In the genomic region with DNA sequence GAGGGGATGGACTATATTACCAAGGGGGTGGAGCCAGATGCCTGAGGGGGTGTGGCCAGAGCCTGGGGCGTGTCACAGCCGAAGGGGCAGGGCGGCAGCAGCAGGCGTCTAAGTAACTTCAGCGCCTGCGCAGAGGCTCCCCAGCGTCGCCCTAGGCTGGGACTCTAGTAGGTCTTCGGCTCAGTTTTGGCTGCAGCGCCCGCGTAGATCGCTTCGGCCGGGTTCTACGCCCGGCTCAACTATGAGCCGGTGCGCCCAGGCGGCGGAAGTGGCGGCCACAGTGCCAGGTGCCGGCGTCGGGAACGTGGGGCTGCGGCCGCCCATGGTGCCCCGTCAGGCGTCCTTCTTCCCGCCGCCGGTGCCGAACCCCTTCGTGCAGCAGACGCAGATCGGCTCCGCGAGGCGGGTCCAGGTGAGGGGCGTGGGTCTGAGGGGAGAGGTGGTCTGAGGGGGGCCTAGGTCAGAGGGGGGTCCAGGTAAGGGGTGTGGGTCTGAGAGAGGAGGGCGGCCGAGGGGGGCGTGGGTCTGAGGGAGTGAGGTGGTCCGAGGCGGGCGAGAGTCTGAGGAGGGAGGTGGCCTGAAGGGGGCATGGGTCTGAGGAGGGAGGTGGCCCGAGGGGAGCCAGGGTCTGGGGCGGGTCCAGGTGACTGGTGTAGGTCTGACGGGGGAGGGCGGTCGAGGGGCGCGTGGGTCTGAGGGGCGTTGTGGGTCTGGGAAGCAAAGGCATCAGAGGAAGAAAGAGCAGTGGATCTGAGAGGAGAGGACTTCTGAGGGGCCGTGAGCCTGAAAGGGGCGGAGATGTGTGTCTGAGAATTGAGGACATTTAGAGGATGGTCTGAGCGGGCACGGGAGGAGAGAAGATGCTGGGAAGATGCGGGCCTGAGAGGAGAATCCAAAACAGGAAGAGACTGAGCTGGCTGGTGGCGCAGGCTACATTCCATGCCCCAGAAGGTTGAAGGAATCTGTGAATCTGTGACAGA, we compare ENCODE assay signal across 1 cellular context.
TF ChIP-seq lines count a peak whose summit lies in the region.

A gene with protein sequence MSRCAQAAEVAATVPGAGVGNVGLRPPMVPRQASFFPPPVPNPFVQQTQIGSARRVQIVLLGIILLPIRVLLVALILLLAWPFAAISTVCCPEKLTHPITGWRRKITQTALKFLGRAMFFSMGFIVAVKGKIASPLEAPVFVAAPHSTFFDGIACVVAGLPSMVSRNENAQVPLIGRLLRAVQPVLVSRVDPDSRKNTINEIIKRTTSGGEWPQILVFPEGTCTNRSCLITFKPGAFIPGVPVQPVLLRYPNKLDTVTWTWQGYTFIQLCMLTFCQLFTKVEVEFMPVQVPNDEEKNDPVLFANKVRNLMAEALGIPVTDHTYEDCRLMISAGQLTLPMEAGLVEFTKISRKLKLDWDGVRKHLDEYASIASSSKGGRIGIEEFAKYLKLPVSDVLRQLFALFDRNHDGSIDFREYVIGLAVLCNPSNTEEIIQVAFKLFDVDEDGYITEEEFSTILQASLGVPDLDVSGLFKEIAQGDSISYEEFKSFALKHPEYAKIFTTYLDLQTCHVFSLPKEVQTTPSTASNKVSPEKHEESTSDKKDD (plus strand): TSS at position 132 of the 980 bp plus-strand sequence. CDS start 110 bp downstream, at position 242.

TF ChIP-seq in HepG2, 621 proteins besides CTCF, POLR2A, EP300 and RAD21 (continued from another document and continues in another):
- TF ChIP-seq, protein P1, sequence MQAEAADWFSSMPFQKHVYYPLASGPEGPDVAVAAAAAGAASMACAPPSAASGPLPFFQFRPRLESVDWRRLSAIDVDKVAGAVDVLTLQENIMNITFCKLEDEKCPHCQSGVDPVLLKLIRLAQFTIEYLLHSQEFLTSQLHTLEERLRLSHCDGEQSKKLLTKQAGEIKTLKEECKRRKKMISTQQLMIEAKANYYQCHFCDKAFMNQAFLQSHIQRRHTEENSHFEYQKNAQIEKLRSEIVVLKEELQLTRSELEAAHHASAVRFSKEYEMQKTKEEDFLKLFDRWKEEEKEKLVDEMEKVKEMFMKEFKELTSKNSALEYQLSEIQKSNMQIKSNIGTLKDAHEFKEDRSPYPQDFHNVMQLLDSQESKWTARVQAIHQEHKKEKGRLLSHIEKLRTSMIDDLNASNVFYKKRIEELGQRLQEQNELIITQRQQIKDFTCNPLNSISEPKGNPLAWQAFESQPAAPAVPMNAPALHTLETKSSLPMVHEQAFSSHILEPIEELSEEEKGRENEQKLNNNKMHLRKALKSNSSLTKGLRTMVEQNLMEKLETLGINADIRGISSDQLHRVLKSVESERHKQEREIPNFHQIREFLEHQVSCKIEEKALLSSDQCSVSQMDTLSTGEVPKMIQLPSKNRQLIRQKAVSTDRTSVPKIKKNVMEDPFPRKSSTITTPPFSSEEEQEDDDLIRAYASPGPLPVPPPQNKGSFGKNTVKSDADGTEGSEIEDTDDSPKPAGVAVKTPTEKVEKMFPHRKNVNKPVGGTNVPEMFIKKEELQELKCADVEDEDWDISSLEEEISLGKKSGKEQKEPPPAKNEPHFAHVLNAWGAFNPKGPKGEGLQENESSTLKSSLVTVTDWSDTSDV (CRISPR knock-in tag; IDR thresholded peaks at IDR 0.05), result no peak
- TF ChIP-seq KDM2A (CRISPR knock-in tag; IDR thresholded peaks at IDR 0.05; ENCODE audit: borderline replicate concordance, low read depth), result peak; percentile 47; the same call in 1 of the 2 replicates
- peak; percentile 60; the same call in 1 of the 2 replicates for TF ChIP-seq MYNN (CRISPR knock-in tag; IDR thresholded peaks at IDR 0.05; ENCODE audit: low read depth)
- TF ChIP-seq HNF4A (CRISPR knock-in tag; IDR thresholded peaks at IDR 0.05), result 0 out of 2 replicates have a peak, but pooled peaks have one; percentile 12
- TF ChIP-seq WIZ (CRISPR knock-in tag; IDR thresholded peaks at IDR 0.05), result no peak
- no peak for TF ChIP-seq ZNF468 (CRISPR knock-in tag; IDR thresholded peaks at IDR 0.05)
- no peak for TF ChIP-seq FOXA3 (CRISPR knock-in tag; IDR thresholded peaks at IDR 0.05)
- TF ChIP-seq ZNF790 (CRISPR knock-in tag; IDR thresholded peaks at IDR 0.05; ENCODE audit: borderline replicate concordance), result no peak
- no peak for TF ChIP-seq NFKBIZ (CRISPR knock-in tag; IDR thresholded peaks at IDR 0.05)
- TF ChIP-seq, protein P2, sequence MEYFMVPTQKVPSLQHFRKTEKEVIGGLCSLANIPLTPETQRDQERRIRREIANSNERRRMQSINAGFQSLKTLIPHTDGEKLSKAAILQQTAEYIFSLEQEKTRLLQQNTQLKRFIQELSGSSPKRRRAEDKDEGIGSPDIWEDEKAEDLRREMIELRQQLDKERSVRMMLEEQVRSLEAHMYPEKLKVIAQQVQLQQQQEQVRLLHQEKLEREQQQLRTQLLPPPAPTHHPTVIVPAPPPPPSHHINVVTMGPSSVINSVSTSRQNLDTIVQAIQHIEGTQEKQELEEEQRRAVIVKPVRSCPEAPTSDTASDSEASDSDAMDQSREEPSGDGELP (IDR thresholded peaks at IDR 0.05; ENCODE audit: borderline replicate concordance, low read depth), result no peak
- no peak for TF ChIP-seq ZNF83 (CRISPR knock-in tag; IDR thresholded peaks at IDR 0.05; ENCODE audit: borderline replicate concordance)
- no peak for TF ChIP-seq NCOR1 (IDR thresholded peaks at IDR 0.05; ENCODE audit: borderline replicate concordance, low read length)
- no peak for TF ChIP-seq ZNF792 (CRISPR knock-in tag; IDR thresholded peaks at IDR 0.05)
- TF ChIP-seq ONECUT2 (CRISPR knock-in tag; IDR thresholded peaks at IDR 0.05), result no peak
- TF ChIP-seq MBNL3 (CRISPR knock-in tag; conservative IDR thresholded peaks at IDR 0.05), result no peak
- 0 out of 2 replicates have a peak, but pooled peaks have one; percentile 30 for TF ChIP-seq ZNF558 (CRISPR knock-in tag; IDR thresholded peaks at IDR 0.05; ENCODE audit: borderline replicate concordance)
- no peak for TF ChIP-seq KLF12 (CRISPR knock-in tag; IDR thresholded peaks at IDR 0.05; ENCODE audit: borderline replicate concordance)
- TF ChIP-seq KAT7 (CRISPR knock-in tag; IDR thresholded peaks at IDR 0.05; ENCODE audit: borderline replicate concordance), result no peak
- TF ChIP-seq ZNF510 (CRISPR knock-in tag; IDR thresholded peaks at IDR 0.05; ENCODE audit: low read depth), result no peak
- no peak for TF ChIP-seq ZFP62 (CRISPR knock-in tag; IDR thresholded peaks at IDR 0.05)
- no peak for TF ChIP-seq PAWR (CRISPR knock-in tag; IDR thresholded peaks at IDR 0.05; ENCODE audit: borderline replicate concordance)
- TF ChIP-seq ZNF709 (CRISPR knock-in tag; IDR thresholded peaks at IDR 0.05), result no peak
- TF ChIP-seq PAF1 (CRISPR knock-in tag; IDR thresholded peaks at IDR 0.05), result no peak
- no peak for TF ChIP-seq ZNF3 (CRISPR knock-in tag; IDR thresholded peaks at IDR 0.05)
- TF ChIP-seq, protein P3, sequence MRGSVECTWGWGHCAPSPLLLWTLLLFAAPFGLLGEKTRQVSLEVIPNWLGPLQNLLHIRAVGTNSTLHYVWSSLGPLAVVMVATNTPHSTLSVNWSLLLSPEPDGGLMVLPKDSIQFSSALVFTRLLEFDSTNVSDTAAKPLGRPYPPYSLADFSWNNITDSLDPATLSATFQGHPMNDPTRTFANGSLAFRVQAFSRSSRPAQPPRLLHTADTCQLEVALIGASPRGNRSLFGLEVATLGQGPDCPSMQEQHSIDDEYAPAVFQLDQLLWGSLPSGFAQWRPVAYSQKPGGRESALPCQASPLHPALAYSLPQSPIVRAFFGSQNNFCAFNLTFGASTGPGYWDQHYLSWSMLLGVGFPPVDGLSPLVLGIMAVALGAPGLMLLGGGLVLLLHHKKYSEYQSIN (CRISPR knock-in tag; IDR thresholded peaks at IDR 0.05; ENCODE audit: borderline replicate concordance), result no peak
- TF ChIP-seq ZEB1 (IDR thresholded peaks at IDR 0.05; ENCODE audit: insufficient replicate concordance, low read depth), result no peak
- TF ChIP-seq, protein P4, sequence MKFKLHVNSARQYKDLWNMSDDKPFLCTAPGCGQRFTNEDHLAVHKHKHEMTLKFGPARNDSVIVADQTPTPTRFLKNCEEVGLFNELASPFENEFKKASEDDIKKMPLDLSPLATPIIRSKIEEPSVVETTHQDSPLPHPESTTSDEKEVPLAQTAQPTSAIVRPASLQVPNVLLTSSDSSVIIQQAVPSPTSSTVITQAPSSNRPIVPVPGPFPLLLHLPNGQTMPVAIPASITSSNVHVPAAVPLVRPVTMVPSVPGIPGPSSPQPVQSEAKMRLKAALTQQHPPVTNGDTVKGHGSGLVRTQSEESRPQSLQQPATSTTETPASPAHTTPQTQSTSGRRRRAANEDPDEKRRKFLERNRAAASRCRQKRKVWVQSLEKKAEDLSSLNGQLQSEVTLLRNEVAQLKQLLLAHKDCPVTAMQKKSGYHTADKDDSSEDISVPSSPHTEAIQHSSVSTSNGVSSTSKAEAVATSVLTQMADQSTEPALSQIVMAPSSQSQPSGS (CRISPR knock-in tag; IDR thresholded peaks at IDR 0.05), result no peak
- TF ChIP-seq ZNF724P (CRISPR knock-in tag; IDR thresholded peaks at IDR 0.05; ENCODE audit: borderline replicate concordance), result no peak
- 0 out of 2 replicates have a peak, but pooled peaks have one; percentile 48 for TF ChIP-seq ZNF761 (CRISPR knock-in tag; conservative IDR thresholded peaks at IDR 0.05)
- TF ChIP-seq, protein P5, sequence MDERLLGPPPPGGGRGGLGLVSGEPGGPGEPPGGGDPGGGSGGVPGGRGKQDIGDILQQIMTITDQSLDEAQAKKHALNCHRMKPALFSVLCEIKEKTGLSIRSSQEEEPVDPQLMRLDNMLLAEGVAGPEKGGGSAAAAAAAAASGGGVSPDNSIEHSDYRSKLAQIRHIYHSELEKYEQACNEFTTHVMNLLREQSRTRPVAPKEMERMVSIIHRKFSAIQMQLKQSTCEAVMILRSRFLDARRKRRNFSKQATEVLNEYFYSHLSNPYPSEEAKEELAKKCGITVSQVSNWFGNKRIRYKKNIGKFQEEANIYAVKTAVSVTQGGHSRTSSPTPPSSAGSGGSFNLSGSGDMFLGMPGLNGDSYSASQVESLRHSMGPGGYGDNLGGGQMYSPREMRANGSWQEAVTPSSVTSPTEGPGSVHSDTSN (CRISPR knock-in tag; IDR thresholded peaks at IDR 0.05), result no peak
- TF ChIP-seq, protein P6, sequence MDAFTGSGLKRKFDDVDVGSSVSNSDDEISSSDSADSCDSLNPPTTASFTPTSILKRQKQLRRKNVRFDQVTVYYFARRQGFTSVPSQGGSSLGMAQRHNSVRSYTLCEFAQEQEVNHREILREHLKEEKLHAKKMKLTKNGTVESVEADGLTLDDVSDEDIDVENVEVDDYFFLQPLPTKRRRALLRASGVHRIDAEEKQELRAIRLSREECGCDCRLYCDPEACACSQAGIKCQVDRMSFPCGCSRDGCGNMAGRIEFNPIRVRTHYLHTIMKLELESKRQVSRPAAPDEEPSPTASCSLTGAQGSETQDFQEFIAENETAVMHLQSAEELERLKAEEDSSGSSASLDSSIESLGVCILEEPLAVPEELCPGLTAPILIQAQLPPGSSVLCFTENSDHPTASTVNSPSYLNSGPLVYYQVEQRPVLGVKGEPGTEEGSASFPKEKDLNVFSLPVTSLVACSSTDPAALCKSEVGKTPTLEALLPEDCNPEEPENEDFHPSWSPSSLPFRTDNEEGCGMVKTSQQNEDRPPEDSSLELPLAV (CRISPR knock-in tag; conservative IDR thresholded peaks at IDR 0.05; ENCODE audit: low read depth), result no peak
- TF ChIP-seq ZFYVE20 (CRISPR knock-in tag; IDR thresholded peaks at IDR 0.05; ENCODE audit: borderline replicate concordance, low read depth), result no peak; the same call in 1 of the 2 replicates
- TF ChIP-seq ZSCAN22 (CRISPR knock-in tag; IDR thresholded peaks at IDR 0.05), result peak; percentile 97
- no peak for TF ChIP-seq RBAK (CRISPR knock-in tag; IDR thresholded peaks at IDR 0.05)
- no peak for TF ChIP-seq ZZZ3 (CRISPR knock-in tag; IDR thresholded peaks at IDR 0.05; ENCODE audit: borderline replicate concordance)
- no peak for TF ChIP-seq ZNF879 (CRISPR knock-in tag; IDR thresholded peaks at IDR 0.05)
- no peak for TF ChIP-seq SIX4 (CRISPR knock-in tag; IDR thresholded peaks at IDR 0.05)
- TF ChIP-seq ZNF550 (CRISPR knock-in tag; IDR thresholded peaks at IDR 0.05; ENCODE audit: borderline replicate concordance), result no peak
- TF ChIP-seq ZNF549 (CRISPR knock-in tag; IDR thresholded peaks at IDR 0.05), result no peak
- TF ChIP-seq, protein P7, sequence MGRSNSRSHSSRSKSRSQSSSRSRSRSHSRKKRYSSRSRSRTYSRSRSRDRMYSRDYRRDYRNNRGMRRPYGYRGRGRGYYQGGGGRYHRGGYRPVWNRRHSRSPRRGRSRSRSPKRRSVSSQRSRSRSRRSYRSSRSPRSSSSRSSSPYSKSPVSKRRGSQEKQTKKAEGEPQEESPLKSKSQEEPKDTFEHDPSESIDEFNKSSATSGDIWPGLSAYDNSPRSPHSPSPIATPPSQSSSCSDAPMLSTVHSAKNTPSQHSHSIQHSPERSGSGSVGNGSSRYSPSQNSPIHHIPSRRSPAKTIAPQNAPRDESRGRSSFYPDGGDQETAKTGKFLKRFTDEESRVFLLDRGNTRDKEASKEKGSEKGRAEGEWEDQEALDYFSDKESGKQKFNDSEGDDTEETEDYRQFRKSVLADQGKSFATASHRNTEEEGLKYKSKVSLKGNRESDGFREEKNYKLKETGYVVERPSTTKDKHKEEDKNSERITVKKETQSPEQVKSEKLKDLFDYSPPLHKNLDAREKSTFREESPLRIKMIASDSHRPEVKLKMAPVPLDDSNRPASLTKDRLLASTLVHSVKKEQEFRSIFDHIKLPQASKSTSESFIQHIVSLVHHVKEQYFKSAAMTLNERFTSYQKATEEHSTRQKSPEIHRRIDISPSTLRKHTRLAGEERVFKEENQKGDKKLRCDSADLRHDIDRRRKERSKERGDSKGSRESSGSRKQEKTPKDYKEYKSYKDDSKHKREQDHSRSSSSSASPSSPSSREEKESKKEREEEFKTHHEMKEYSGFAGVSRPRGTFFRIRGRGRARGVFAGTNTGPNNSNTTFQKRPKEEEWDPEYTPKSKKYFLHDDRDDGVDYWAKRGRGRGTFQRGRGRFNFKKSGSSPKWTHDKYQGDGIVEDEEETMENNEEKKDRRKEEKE (IDR thresholded peaks at IDR 0.05), result no peak
- no peak for TF ChIP-seq SP2 (CRISPR knock-in tag; IDR thresholded peaks at IDR 0.05)
- TF ChIP-seq, protein P8, sequence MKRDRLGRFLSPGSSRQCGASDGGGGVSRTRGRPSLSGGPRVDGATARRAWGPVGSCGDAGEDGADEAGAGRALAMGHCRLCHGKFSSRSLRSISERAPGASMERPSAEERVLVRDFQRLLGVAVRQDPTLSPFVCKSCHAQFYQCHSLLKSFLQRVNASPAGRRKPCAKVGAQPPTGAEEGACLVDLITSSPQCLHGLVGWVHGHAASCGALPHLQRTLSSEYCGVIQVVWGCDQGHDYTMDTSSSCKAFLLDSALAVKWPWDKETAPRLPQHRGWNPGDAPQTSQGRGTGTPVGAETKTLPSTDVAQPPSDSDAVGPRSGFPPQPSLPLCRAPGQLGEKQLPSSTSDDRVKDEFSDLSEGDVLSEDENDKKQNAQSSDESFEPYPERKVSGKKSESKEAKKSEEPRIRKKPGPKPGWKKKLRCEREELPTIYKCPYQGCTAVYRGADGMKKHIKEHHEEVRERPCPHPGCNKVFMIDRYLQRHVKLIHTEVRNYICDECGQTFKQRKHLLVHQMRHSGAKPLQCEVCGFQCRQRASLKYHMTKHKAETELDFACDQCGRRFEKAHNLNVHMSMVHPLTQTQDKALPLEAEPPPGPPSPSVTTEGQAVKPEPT (CRISPR knock-in tag; IDR thresholded peaks at IDR 0.05; ENCODE audit: low read depth), result no peak
